Comparison of ENCODE assay signal across 38 cellular contexts in the genomic region with DNA sequence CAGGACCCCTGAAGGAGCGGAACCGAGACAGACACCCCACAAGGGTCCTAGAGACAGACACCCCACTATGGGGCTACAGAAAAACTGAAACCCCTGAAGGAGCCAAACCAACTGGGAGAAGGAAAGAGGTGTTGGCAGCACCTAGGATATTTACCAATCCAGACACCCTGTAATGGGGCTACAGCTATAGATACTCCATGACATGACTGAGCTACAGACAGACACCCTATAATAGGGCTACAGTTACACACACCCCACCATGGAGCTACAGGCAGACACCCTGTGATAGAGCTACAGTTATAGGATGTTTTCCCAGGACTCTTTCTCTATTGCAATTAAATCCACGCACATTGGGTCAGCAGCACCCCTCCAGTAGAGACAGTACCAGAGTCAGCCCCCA. TPM values are rescaled to one million over a fixed set of nuclear protein-coding genes. Genes with fewer than 3 reads are reported as not detected.
"Had no signal": no experiment of that assay in that cellular context is flagged by ENCODE, and none has a peak within 500 bp of the region (broad histone marks: within the 10 kb centered on the region; RNA-seq: fewer than 3 reads in every experiment).

No MANE protein-coding gene starts in this region.

- H3K27me3 ChIP-seq: MG63 had no signal

- H3K36me3 ChIP-seq: MG63 had no signal

- H3K27ac ChIP-seq: KMS-11 had no signal

- H3K9me3 ChIP-seq: MG63 had no signal

- H3K4me3 ChIP-seq: MG63 had no signal

- DNase-seq: Karpas-422, Kasumi-1, KG1, MG63, MM.1S, MV-4-11, NCI-H1048, NCI-H1092, NCI-H1092 treated with DMSO at 0.1 percent for 48 hours, NCI-H1105, NCI-H1105 treated with DMSO at 0.1 percent for 48 hours, NCI-H1417, NCI-H1417 treated with DMSO at 0.1 percent for 48 hours, NCI-H1436, NCI-H1436 treated with DMSO at 0.1 percent for 48 hours, NCI-H146, NCI-H1694, NCI-H1694 treated with DMSO at 0.1 percent for 48 hours, NCI-H187, NCI-H187 treated with DMSO at 0.1 percent for 48 hours, NCI-H1930, NCI-H2029, NCI-H2029 treated with DMSO at 0.1 percent for 48 hours, NCI-H2081, NCI-H2081 treated with DMSO at 0.1 percent for 48 hours, NCI-H2107, NCI-H2171, NCI-H2171 treated with DMSO at 0.1 percent for 48 hours, NCI-H2227 treated with DMSO at 0.1 percent for 48 hours, NCI-H226, NCI-H345, NCI-H446, NCI-H446 treated with DMSO at 0.1 percent for 48 hours had no signal

RNA-seq across cellular contexts. Expression of a gene that starts 22.6 kb away (rescaled TPM):
- total RNA-seq: LHCN-M2, M059J, MCF 10A, NCI-H460 had no signal
